In genomic region chr11:85663080-85663729, GRCh38 we compare ENCODE assay signal across 8 cellular contexts. TPM values are rescaled to one million over a fixed set of nuclear protein-coding genes. Genes with fewer than 3 reads are reported as not detected.
DNase-seq lines count a peak whose midpoint lies in the region; ATAC-seq, FAIRE-seq and TF ChIP-seq lines count a peak whose summit lies in the region.

No MANE protein-coding gene starts in this region.

- H3K27me3 Mint-ChIP-seq in HFFc6 (ENCODE audit: insufficient read depth) (0 out of 2 replicates have a peak, but pooled peaks cover 3% of the 10 kb centered on the region), astrocyte (ENCODE audit: low read depth, unreplicated experiment) (no peaks in the 10 kb centered on the region), type B pancreatic cell (no peaks in the 10 kb centered on the region)

- H3K9me3 Mint-ChIP-seq in HFFc6 (no peaks in the 10 kb centered on the region), astrocyte (ENCODE audit: unreplicated experiment) (no peaks in the 10 kb centered on the region), type B pancreatic cell (no peaks in the 10 kb centered on the region)

- H3K4me2 ChIP-seq in astrocyte (ENCODE audit: low read length) = peak overlapping the region; percentile 98

- no peak overlapping the region for H2AFZ ChIP-seq in astrocyte (ENCODE audit: low read depth, low read length)

- WGBS in lower leg skin, 2 donors = 1 to 6% methylated on average over 10 of the region's 10 CpGs

- H3K4me1 Mint-ChIP-seq in HFFc6 (ENCODE audit: low read depth) (peaks cover 47% of the 10 kb centered on the region), astrocyte (ENCODE audit: low read depth, unreplicated experiment) (peaks cover 24% of the 10 kb centered on the region), type B pancreatic cell (ENCODE audit: unreplicated experiment) (peaks cover 35% of the 10 kb centered on the region)

- peak overlapping the region; percentile 97 for H3K9ac ChIP-seq in astrocyte (ENCODE audit: low read length)

- ATAC-seq in GM21717 (IDR thresholded peaks at IDR 0.05; ENCODE audit: unreplicated experiment) = no peak

- H3K27ac Mint-ChIP-seq in HFFc6 (peak overlapping the region; percentile 96), astrocyte (ENCODE audit: unreplicated experiment) (peak overlapping the region; percentile 97), type B pancreatic cell (peak overlapping the region; percentile 96)

- H3K9me3 ChIP-seq in astrocyte (ENCODE audit: insufficient read depth, low read depth, low read length) = no peaks in the 10 kb centered on the region

- H3K4me3 Mint-ChIP-seq in HFFc6 = peak overlapping the region; percentile 98
- peak overlapping the region; percentile 99 for H3K4me3 Mint-ChIP-seq in astrocyte (ENCODE audit: unreplicated experiment)
- peak overlapping the region; percentile 96 for H3K4me3 Mint-ChIP-seq in type B pancreatic cell

- no peaks in the 10 kb centered on the region for H3K27me3 ChIP-seq in astrocyte (ENCODE audit: insufficient read depth, low read length)

- TF ChIP-seq POLR2A in lower leg skin (IDR thresholded peaks at IDR 0.05) = no peak

- peaks cover 20% of the 10 kb centered on the region for H3K4me1 ChIP-seq in astrocyte (ENCODE audit: insufficient read depth, low read length)

- H3K4me3 ChIP-seq in astrocyte (ENCODE audit: insufficient read depth, low read depth, low read length) (peak overlapping the region; percentile 95), lower leg skin (ENCODE audit: low read depth, poor library complexity, severe bottlenecking) (peak overlapping the region; percentile 96)

- H4K20me1 ChIP-seq in astrocyte (ENCODE audit: insufficient read depth, low read length) = peaks cover 58% of the 10 kb centered on the region

- peaks cover 56% of the 10 kb centered on the region for H3K36me3 Mint-ChIP-seq in HFFc6 (ENCODE audit: low read depth)
- H3K36me3 Mint-ChIP-seq in astrocyte (ENCODE audit: low read depth, unreplicated experiment) = peaks cover 8% of the 10 kb centered on the region
- peaks cover 39% of the 10 kb centered on the region for H3K36me3 Mint-ChIP-seq in type B pancreatic cell

- H3K79me2 ChIP-seq in astrocyte (ENCODE audit: insufficient read depth, low read length) = peaks cover 67% of the 10 kb centered on the region

- intact Hi-C loops in lower leg skin (cut with DNase I; ENCODE audit: low total_unique reads) = no loop called here

- peak overlapping the region; percentile 98 for H3K27ac ChIP-seq in astrocyte (ENCODE audit: low read depth, low read length)

- H3K36me3 ChIP-seq in astrocyte (ENCODE audit: insufficient read depth, low read length) = peaks cover 14% of the 10 kb centered on the region

- TF ChIP-seq CTCF in HFFc6 (IDR thresholded peaks at IDR 0.05) = no peak
- TF ChIP-seq CTCF in astrocyte (IDR thresholded peaks at IDR 0.05; ENCODE audit: insufficient read depth, low read depth, low read length) = no peak
- TF ChIP-seq CTCF in lower leg skin (IDR thresholded peaks at IDR 0.05) = no peak
- TF ChIP-seq CTCF in type B pancreatic cell (conservative IDR thresholded peaks at IDR 0.05) = no peak

- DNase-seq in AG20443 (ENCODE audit: low spot score) = peak; percentile 12
- DNase-seq in HFFc6 = no peak
- no peak for DNase-seq in astrocyte (ENCODE audit: low read depth)
- no peak for DNase-seq in lower leg skin (ENCODE audit: low spot score in 2 of 2)
- no peak for DNase-seq in type B pancreatic cell (ENCODE audit: extremely low spot score, unreplicated experiment)
- no peak for DNase-seq in NCI-H2196 treated with DMSO at 0.1 percent for 48 hours (lab: John Stamatoyannopoulos, UW; ENCODE audit: unreplicated experiment)
- no peak for DNase-seq in dedifferentiated amniotic fluid mesenchymal stem cell (ENCODE audit: extremely low spot score)

- FAIRE-seq in astrocyte (lab: Jason Lieb, UNC) = no peak

RNA-seq across cellular contexts. Expression of gene CREBZF, which starts 1.7 kb away (rescaled TPM):
- 10 to 100 TPM; 16.1 to 18.9 (median 18.5) TPM for total RNA-seq in HFFc6 (2021; fragmentation: NEBNext Ultra II Directional; extraction: Animal tissue kit (Norgen Biotek cat#: 25700))
- total RNA-seq in astrocyte (28.6 and 31.0 TPM in 2 replicates), lower leg skin (10 to 100 TPM; 43.8 to 75.1 (median 48.5) TPM), type B pancreatic cell (ENCODE audit: low replicate concordance) (43.2 and 55.7 TPM in 2 replicates)

RNA-seq across cellular contexts. Expression of gene TMEM126A, which starts 15.4 kb away (rescaled TPM):
- total RNA-seq in HFFc6 (2021; fragmentation: NEBNext Ultra II Directional; extraction: Animal tissue kit (Norgen Biotek cat#: 25700)) = 10 to 100 TPM; 32.0 to 52.4 (median 48.2) TPM
- total RNA-seq in astrocyte (45.3 and 47.2 TPM in 2 replicates), lower leg skin (10 to 100 TPM in 3 of 4 donors, 1 to 10 TPM in 1; 8.9 to 15.0 (median 12.0) TPM), type B pancreatic cell (ENCODE audit: low replicate concordance) (22.7 and 25.6 TPM in 2 replicates)

RNA-seq across cellular contexts. Expression of gene CCDC89, which starts 22.8 kb away (rescaled TPM):
- total RNA-seq in HFFc6 (2021; fragmentation: NEBNext Ultra II Directional; extraction: Animal tissue kit (Norgen Biotek cat#: 25700)) = 1 to 10 TPM; 1.7 to 3.5 (median 2.8) TPM
- total RNA-seq in astrocyte (0.26 and 0.30 TPM in 2 replicates), lower leg skin (1 to 10 TPM in 2 of 4 donors, under 1 TPM in 2; 0.21 to 3.4 (median 1.0) TPM), type B pancreatic cell (ENCODE audit: low replicate concordance) (0.19 and 0.77 TPM in 2 replicates)

RNA-seq across cellular contexts. Expression of gene TMEM126B, which starts 34.8 kb away (rescaled TPM):
- 10 to 100 TPM; 44.0 to 50.5 (median 46.6) TPM for total RNA-seq in HFFc6 (2021; fragmentation: NEBNext Ultra II Directional; extraction: Animal tissue kit (Norgen Biotek cat#: 25700))
- total RNA-seq in astrocyte = 50.9 and 51.3 TPM in 2 replicates
- 10 to 100 TPM; 22.3 to 42.0 (median 23.6) TPM for total RNA-seq in lower leg skin
- total RNA-seq in type B pancreatic cell (ENCODE audit: low replicate concordance) = 31.2 and 46.7 TPM in 2 replicates

RNA-seq across cellular contexts. Expression of gene DLG2, which starts 36.1 kb away (rescaled TPM):
- total RNA-seq in HFFc6 (2021; fragmentation: NEBNext Ultra II Directional; extraction: Animal tissue kit (Norgen Biotek cat#: 25700)) = under 1 TPM in 5 of 6 experiments, not detected in 1; 0.39 to 1.00 (median 0.80) TPM
- total RNA-seq in astrocyte = 1.8 and 2.8 TPM in 2 replicates
- 10 to 100 TPM; 37.6 to 68.3 (median 46.0) TPM for total RNA-seq in lower leg skin
- total RNA-seq in type B pancreatic cell (ENCODE audit: low replicate concordance) = 2.3 and 5.9 TPM in 2 replicates
